In the genomic region with DNA sequence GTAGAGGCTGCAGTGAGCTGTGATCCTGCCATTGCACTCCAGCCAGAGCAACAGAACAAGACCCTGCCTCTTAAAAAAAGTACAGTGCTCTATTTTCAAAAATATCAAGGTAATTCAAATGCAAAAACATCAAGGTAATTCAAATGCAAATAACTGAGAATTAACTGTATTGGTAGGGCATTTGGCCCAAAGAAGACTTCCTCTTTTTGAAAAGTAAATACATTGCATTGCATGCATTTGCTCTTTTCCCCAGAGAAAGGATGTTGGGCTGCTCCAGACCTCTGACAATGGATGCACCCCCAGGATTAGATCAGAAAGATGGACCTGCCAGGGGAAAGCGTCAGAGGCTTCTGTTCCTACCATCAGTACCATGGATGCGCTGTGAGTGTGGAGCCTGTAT, we compare ENCODE assay signal across 16 cellular contexts.
DNase-seq lines count a peak whose midpoint lies in the region; ATAC-seq, FAIRE-seq and TF ChIP-seq lines count a peak whose summit lies in the region.
"Had no signal": no experiment of that assay in that cellular context is flagged by ENCODE, and none has a peak within 500 bp of the region (broad histone marks: within the 10 kb centered on the region; RNA-seq: fewer than 3 reads in every experiment).

No MANE protein-coding gene starts in this region.

- peaks cover 60% of the 10 kb centered on the region for H3K27me3 Mint-ChIP-seq in stimulated activated memory B cell treated with anti-CD40 and anti-IgM and Interleukin-4, amounts not matched to agents 10 μg/mL and 1 μg/mL and 100 μg/mL, for 72 hours

- no peak overlapping the region for H3K9ac ChIP-seq in K562 (ENCODE audit: insufficient read depth in 1 of 2, low read depth in 2 of 2, low read length in 2 of 2)

- BruUV-seq in K562 (replicated peaks; lab: Mats Ljungman, UMichigan) = no TSS peak

- peaks cover 23% of the 10 kb centered on the region for H3K4me1 Mint-ChIP-seq in stimulated activated memory B cell treated with anti-CD40 and anti-IgM and Interleukin-4, amounts not matched to agents 10 μg/mL and 1 μg/mL and 100 μg/mL, for 72 hours

- no peak for FAIRE-seq in K562 (lab: Jason Lieb, UNC)

- H3K4me3 ChIP-seq in HAP-1 = no peak overlapping the region
- no peak overlapping the region for H3K4me3 ChIP-seq in NB4 (ENCODE audit: low read depth, low read length)
- no peak overlapping the region for H3K4me3 ChIP-seq in K562
- H3K4me3 ChIP-seq in aorta (ENCODE audit: low read length in 2 of 2) = no peak overlapping the region

- H3K36me3 ChIP-seq in HAP-1 (replicated peaks) (no peaks in the 10 kb centered on the region), K562 (ENCODE audit: control insufficient read depth, insufficient read depth, low read length) (no peaks in the 10 kb centered on the region), aorta (ENCODE audit: control insufficient read depth in 1 of 2, insufficient read depth in 2 of 2, low read length in 1 of 2) (no peaks in the 10 kb centered on the region)
- H3K36me3 ChIP-seq: BE2C had no signal

- POLR2A ChIA-PET in K562 (lab: Yijun Ruan, JAX) = no interaction called here

- no peak overlapping the region for H3K4me2 ChIP-seq in K562 (ENCODE audit: insufficient read depth, low read length)

- no peaks in the 10 kb centered on the region for H3K79me2 ChIP-seq in K562 (ENCODE audit: control insufficient read depth, insufficient read depth, low read length)

- DNase-seq in HAP-1 (ENCODE audit: low spot score in 2 of 2) = peak; percentile 19 to 73
- DNase-seq in NB4 (ENCODE audit: low read depth) = peak; percentile 39
- DNase-seq in K562 (ENCODE audit: extremely low read depth in 1 of 4, low spot score in 3 of 4) = no peak
- DNase-seq in aorta = no peak
- no peak for DNase-seq in glomerular visceral epithelial cell (ENCODE audit: extremely low spot score)
- DNase-seq: BE2C; CD8-positive, alpha-beta memory T cell; DMS 273 treated with DMSO at 0.1 percent for 48 hours; H9; NCI-H1930; NCI-H2171 treated with DMSO at 0.1 percent for 48 hours; NCI-H82; SHP77 treated with DMSO at 0.1 percent for 48 hours had no signal

- CTCF ChIA-PET in K562 (lab: Yijun Ruan, JAX; ENCODE audit: low intra/inter-chr PET ratio) = no interaction called here

- no peak for TF ChIP-seq POLR2A in NB4 (IDR thresholded peaks at IDR 0.05; ENCODE audit: extremely low read depth, insufficient read length)
- TF ChIP-seq POLR2A in K562 (conservative IDR thresholded peaks at IDR 0.05) = no peak

- no peaks in the 10 kb centered on the region for H3K9me3 Mint-ChIP-seq in stimulated activated memory B cell treated with anti-CD40 and anti-IgM and Interleukin-4, amounts not matched to agents 10 μg/mL and 1 μg/mL and 100 μg/mL, for 72 hours
- H3K9me3 Mint-ChIP-seq: CD8-positive, alpha-beta memory T cell; H9 had no signal

- TF ChIP-seq RAD21 in K562 (CRISPR knock-in tag; conservative IDR thresholded peaks at IDR 0.05 in 1 of 2, IDR thresholded peaks at IDR 0.05 in 1 of 2) = no peak

- no peak overlapping the region for H3K27ac ChIP-seq in K562 (ENCODE audit: extremely low read depth, low read depth, low read length)
- H3K27ac ChIP-seq in aorta (ENCODE audit: low read depth in 1 of 2, low read length in 2 of 2) = no peak overlapping the region

- no peak for TF ChIP-seq CTCF in NB4 (IDR thresholded peaks at IDR 0.05; ENCODE audit: low read depth, low read length)
- TF ChIP-seq CTCF in K562 (IDR thresholded peaks at IDR 0.05 in 2 of 3, conservative IDR thresholded peaks at IDR 0.05 in 1 of 3; ENCODE audit: insufficient read depth in 2 of 3, low read depth in 1 of 3, low read length in 3 of 3) = no peak

- H4K20me1 ChIP-seq in K562 (replicated peaks; ENCODE audit: control insufficient read depth, insufficient read depth, low read length) = no peaks in the 10 kb centered on the region

- H3K27me3 ChIP-seq in HAP-1 (ENCODE audit: low read depth) (no peaks in the 10 kb centered on the region), K562 (ENCODE audit: control insufficient read depth in 2 of 2, insufficient read depth in 2 of 2, low read length in 2 of 2) (peaks cover 6 to 40% of the 10 kb centered on the region in 2 experiments), aorta (ENCODE audit: control insufficient read depth in 1 of 2, insufficient read depth in 2 of 2, low read length in 1 of 2) (no peaks in the 10 kb centered on the region)
- H3K27me3 ChIP-seq: BE2C had no signal

- in situ Hi-C loops in HAP-1 (cut with MboI; ENCODE audit: low sequenced_read_pairs) = no loop called here
- in situ Hi-C loops in K562 (cut with MboI) = no loop called here

- intact Hi-C loops in K562 (cut with micrococcal nuclease) (loop anchor here (10.0 kb wide), 1 partner anchor 1082 kb away; no protein-coding TSS in a partner anchor), aorta (cut with DNase I) (no loop called here)

- WGBS in K562 (ENCODE audit: insufficient coverage, low coverage, missing lambda C conversion rate) = 0% methylated on average over 2 of the region's 2 CpGs
- WGBS in aorta, 2 donors = 97% methylated on average over 2 of the region's 2 CpGs

- no peak overlapping the region for H2AFZ ChIP-seq in K562 (ENCODE audit: low read depth, low read length)

- TF ChIP-seq EP300 in K562 (IDR thresholded peaks at IDR 0.05; ENCODE audit: low read length) = no peak

- ATAC-seq in K562 (no peak), aorta (ENCODE audit: low FRiP score) (no peak), HG03095 (IDR thresholded peaks at IDR 0.05; ENCODE audit: unreplicated experiment) (no peak)
- ATAC-seq in stimulated activated memory B cell treated with anti-CD40 and anti-IgM and Interleukin-4, amounts not matched to agents 10 μg/mL and 1 μg/mL and 100 μg/mL, for 72 hours = peak; percentile 62

- no peaks in the 10 kb centered on the region for H3K9me1 ChIP-seq in K562 (ENCODE audit: control insufficient read depth, insufficient read depth, low read length)

- H3K36me3 Mint-ChIP-seq in stimulated activated memory B cell treated with anti-CD40 and anti-IgM and Interleukin-4, amounts not matched to agents 10 μg/mL and 1 μg/mL and 100 μg/mL, for 72 hours = no peaks in the 10 kb centered on the region
- H3K36me3 Mint-ChIP-seq: CD8-positive, alpha-beta memory T cell; IgD-negative memory B cell had no signal

- no peak overlapping the region for H3K27ac Mint-ChIP-seq in stimulated activated memory B cell treated with anti-CD40 and anti-IgM and Interleukin-4, amounts not matched to agents 10 μg/mL and 1 μg/mL and 100 μg/mL, for 72 hours
- H3K27ac Mint-ChIP-seq: IgD-negative memory B cell had no signal

- H3K4me3 Mint-ChIP-seq in stimulated activated memory B cell treated with anti-CD40 and anti-IgM and Interleukin-4, amounts not matched to agents 10 μg/mL and 1 μg/mL and 100 μg/mL, for 72 hours = peak overlapping the region; percentile 21
- H3K4me3 Mint-ChIP-seq: CD8-positive, alpha-beta memory T cell had no signal

- H3K4me1 ChIP-seq in HAP-1 (peaks cover 7% of the 10 kb centered on the region), K562 (replicated peaks in 1 of 2; ENCODE audit: control insufficient read depth in 2 of 2, insufficient read depth in 2 of 2, low read length in 2 of 2) (no peaks in the 10 kb centered on the region), aorta (ENCODE audit: control insufficient read depth in 1 of 2, insufficient read depth in 2 of 2, low read length in 2 of 2) (no peaks in the 10 kb centered on the region)

- no peaks in the 10 kb centered on the region for H3K9me3 ChIP-seq in HAP-1
- no peaks in the 10 kb centered on the region for H3K9me3 ChIP-seq in K562 (replicated peaks; ENCODE audit: control insufficient read depth, insufficient read depth, low read depth, low read length)
- H3K9me3 ChIP-seq in aorta (ENCODE audit: control insufficient read depth, low read length) = no peaks in the 10 kb centered on the region
- H3K9me3 ChIP-seq: BE2C had no signal

TF ChIP-seq in K562, 482 proteins besides CTCF, POLR2A, EP300 and RAD21:
- TF ChIP-seq SPI1 (IDR thresholded peaks at IDR 0.05; ENCODE audit: borderline replicate concordance, low read depth, low read length) (peak; percentile 83), ZFP36 (IDR thresholded peaks at IDR 0.05; ENCODE audit: low read depth, low read length, partially characterized antibody) (no peak)

Comparison
In these comparisons a context has a peak if more than half of its experiments do, and no peak if none do; other contexts are left out.
1. DNase-seq: peak in HAP-1 (2 of 2) and NB4 (single experiment); none in K562 (0 of 4), aorta (0 of 2) and glomerular visceral epithelial cell (single experiment).